ENCODE assay signal across 19 cellular contexts in genomic region chr4:16852168-16852567, GRCh38. TPM values are rescaled to one million over a fixed set of nuclear protein-coding genes. Genes with fewer than 3 reads are reported as not detected.
"Had no signal": no experiment of that assay in that cellular context is flagged by ENCODE, and none has a peak within 500 bp of the region (broad histone marks: within the 10 kb centered on the region; RNA-seq: fewer than 3 reads in every experiment).

No MANE protein-coding gene starts in this region.

- H3K9ac ChIP-seq: parathyroid adenoma had no signal

- DNase-seq: effector memory CD8-positive, alpha-beta T cell; erythroblast; immature natural killer cell; left lung; mammary epithelial cell; naive thymus-derived CD4-positive, alpha-beta T cell; nephron progenitor cell; right lobe of liver; stimulated activated CD4-positive, alpha-beta T cell treated with anti-CD3 and anti-CD28 coated beads, Interleukin-4, amount 100 ng/mL, for 1 hour; stimulated activated CD8-positive, alpha-beta memory T cell treated with anti-CD3 and anti-CD28 coated beads, Interleukin-4, amount 100 ng/mL, for 48 hours; upper lobe of right lung had no signal

- H3K4me1 ChIP-seq: left lung, parathyroid adenoma, prostate gland, right lobe of liver, tibial nerve, vagina had no signal

- H3K36me3 Mint-ChIP-seq: immature natural killer cell; naive thymus-derived CD4-positive, alpha-beta T cell; stimulated activated effector memory CD8-positive, alpha-beta T cell treated with anti-CD3 and anti-CD28 coated beads, Interleukin-12 subunit alpha, Interleukin-12 subunit beta, amount 100 ng/mL, for 72 hours had no signal

- H2AFZ ChIP-seq: parathyroid adenoma had no signal

- H3K4me3 ChIP-seq: coronary artery, left lung, prostate gland, right lobe of liver, tibial nerve, upper lobe of right lung, vagina had no signal

- H3K4me1 Mint-ChIP-seq: naive thymus-derived CD4-positive, alpha-beta T cell; stimulated activated effector memory CD8-positive, alpha-beta T cell treated with anti-CD3 and anti-CD28 coated beads, Interleukin-12 subunit alpha, Interleukin-12 subunit beta, amount 100 ng/mL, for 72 hours had no signal

- H3K27ac Mint-ChIP-seq: effector memory CD8-positive, alpha-beta T cell; immature natural killer cell; naive thymus-derived CD4-positive, alpha-beta T cell; nephron progenitor cell; stimulated activated effector memory CD8-positive, alpha-beta T cell treated with anti-CD3 and anti-CD28 coated beads, Interleukin-12 subunit alpha, Interleukin-12 subunit beta, amount 100 ng/mL, for 72 hours; stimulated activated naive CD8-positive, alpha-beta T cell treated with anti-CD3 and anti-CD28 coated beads, Interleukin-15, Interleukin-2, amounts not matched to agents 100 ng/mL and 50 ng/mL, for 24 hours had no signal

- H3K9me3 ChIP-seq: left lung, prostate gland, right lobe of liver, tibial nerve, upper lobe of right lung, vagina had no signal

- H3K27ac ChIP-seq: coronary artery, parathyroid adenoma, prostate gland, right lobe of liver, tibial nerve, upper lobe of right lung, vagina had no signal

- ATAC-seq: effector memory CD8-positive, alpha-beta T cell; left lung; naive thymus-derived CD4-positive, alpha-beta T cell; stimulated activated effector memory CD8-positive, alpha-beta T cell treated with anti-CD3 and anti-CD28 coated beads, Interleukin-12 subunit alpha, Interleukin-12 subunit beta, amount 100 ng/mL, for 72 hours; upper lobe of right lung had no signal

- H3K36me3 ChIP-seq: left lung, prostate gland, right lobe of liver, tibial nerve, upper lobe of right lung, vagina had no signal

- H3K79me2 ChIP-seq: parathyroid adenoma had no signal

- H3K27me3 ChIP-seq: left lung, right lobe of liver, tibial nerve, upper lobe of right lung, vagina had no signal

- H3K9me3 Mint-ChIP-seq: effector memory CD8-positive, alpha-beta T cell; immature natural killer cell; stimulated activated effector memory CD8-positive, alpha-beta T cell treated with anti-CD3 and anti-CD28 coated beads, Interleukin-12 subunit alpha, Interleukin-12 subunit beta, amount 100 ng/mL, for 72 hours; stimulated activated naive CD8-positive, alpha-beta T cell treated with anti-CD3 and anti-CD28 coated beads, Interleukin-15, Interleukin-2, amounts not matched to agents 100 ng/mL and 50 ng/mL, for 24 hours had no signal

- H3K4me3 Mint-ChIP-seq: effector memory CD8-positive, alpha-beta T cell; immature natural killer cell; naive thymus-derived CD4-positive, alpha-beta T cell; nephron progenitor cell; stimulated activated effector memory CD8-positive, alpha-beta T cell treated with anti-CD3 and anti-CD28 coated beads, Interleukin-12 subunit alpha, Interleukin-12 subunit beta, amount 100 ng/mL, for 72 hours; stimulated activated naive CD8-positive, alpha-beta T cell treated with anti-CD3 and anti-CD28 coated beads, Interleukin-15, Interleukin-2, amounts not matched to agents 100 ng/mL and 50 ng/mL, for 24 hours had no signal

RNA-seq across cellular contexts. Expression of gene LDB2, which starts 46.3 kb away (rescaled TPM):
- total RNA-seq: mammary epithelial cell had no signal
- polyA plus RNA-seq: keratinocyte; mammary epithelial cell; naive thymus-derived CD4-positive, alpha-beta T cell had no signal
